Comparison of ENCODE assay signal across 8 cellular contexts in genomic region chr12:48682927-48683326, GRCh38. TPM values are rescaled to one million over a fixed set of nuclear protein-coding genes. Genes with fewer than 3 reads are reported as not detected.
DNase-seq lines count a peak whose midpoint lies in the region; ATAC-seq and TF ChIP-seq lines count a peak whose summit lies in the region.

No MANE protein-coding gene starts in this region.

- intact Hi-C loops in CD8-positive, alpha-beta T cell (cut with DNase I, micrococcal nuclease): loop anchor here (1.0 to 10.0 kb wide), 5 partner anchors 33 to 576 kb away; partner anchors contain the start of genes CCNT1 (in 2 of the 2), PRKAG1 (in 1 of the 2) and SENP1 (in 1 of the 2)
- intact Hi-C loops in ovary (cut with DNase I): no loop called here

- H3K4me3 ChIP-seq in CD8-positive, alpha-beta T cell (ENCODE audit: low read depth, low read length): peak overlapping the region; percentile 91
- H3K4me3 ChIP-seq in NB4 (ENCODE audit: low read depth, low read length) (peak overlapping the region; percentile 64), ovary (peak overlapping the region; percentile 67)
- peak overlapping the region; percentile 75 for H3K4me3 ChIP-seq in effector memory CD4-positive, alpha-beta T cell (ENCODE audit: insufficient read depth, low read depth, low read length, poor library complexity, severe bottlenecking)

- peak overlapping the region; percentile 90 for H3K27ac ChIP-seq in CD8-positive, alpha-beta T cell (ENCODE audit: low read depth, low read length)
- H3K27ac ChIP-seq in effector memory CD4-positive, alpha-beta T cell (ENCODE audit: insufficient read depth, low read length, poor library complexity, severe bottlenecking): no peak overlapping the region
- no peak overlapping the region for H3K27ac ChIP-seq in ovary

- H3K9me3 ChIP-seq in CD8-positive, alpha-beta T cell (ENCODE audit: low read length): no peaks in the 10 kb centered on the region
- H3K9me3 ChIP-seq in effector memory CD4-positive, alpha-beta T cell (ENCODE audit: control insufficient read depth, low read length): no peaks in the 10 kb centered on the region
- H3K9me3 ChIP-seq in ovary: no peaks in the 10 kb centered on the region

- H3K4me1 ChIP-seq in CD8-positive, alpha-beta T cell (ENCODE audit: insufficient read depth, low read length): peaks cover 36% of the 10 kb centered on the region
- H3K4me1 ChIP-seq in effector memory CD4-positive, alpha-beta T cell (ENCODE audit: control insufficient read depth, insufficient read depth, low read length, poor library complexity, severe bottlenecking): peaks cover 17% of the 10 kb centered on the region
- peaks cover 13% of the 10 kb centered on the region for H3K4me1 ChIP-seq in ovary (ENCODE audit: insufficient read depth)

- H3K9me3 Mint-ChIP-seq in CD8-positive, alpha-beta T cell: no peaks in the 10 kb centered on the region
- no peaks in the 10 kb centered on the region for H3K9me3 Mint-ChIP-seq in activated naive CD4-positive, alpha-beta T cell treated with anti-CD3 and anti-CD28 coated beads, Interleukin-2, amount 50 U/mL, for 72 hours

- H3K27ac Mint-ChIP-seq in CD8-positive, alpha-beta T cell: no peak overlapping the region
- peak overlapping the region in 1 of 2 donors; percentile 92 for H3K27ac Mint-ChIP-seq in activated naive CD4-positive, alpha-beta T cell treated with anti-CD3 and anti-CD28 coated beads, Interleukin-2, amount 50 U/mL, for 72 hours

- no peaks in the 10 kb centered on the region for H3K27me3 Mint-ChIP-seq in CD8-positive, alpha-beta T cell (ENCODE audit: low read depth)

- TF ChIP-seq CTCF in CD8-positive, alpha-beta T cell (IDR thresholded peaks at IDR 0.05): no peak
- no peak for TF ChIP-seq CTCF in NB4 (IDR thresholded peaks at IDR 0.05; ENCODE audit: low read depth, low read length)
- TF ChIP-seq CTCF in ovary (IDR thresholded peaks at IDR 0.05): no peak

- POLR2A ChIA-PET in CD8-positive, alpha-beta T cell (lab: Charles Lee): interaction anchor here (1.0 to 3.3 kb wide), 10 partner anchors 8 to 448 kb away, joined by 3 to 29 read pairs (median 4); partner anchors contain the start of genes CCNT1, RND1 and TUBA1B

- WGBS in ovary, 3 donors: 78 to 89% (median 83%) methylated on average over 2 of the region's 2 CpGs

- H3K27me3 ChIP-seq in CD8-positive, alpha-beta T cell (ENCODE audit: insufficient read depth, low read length): no peaks in the 10 kb centered on the region
- H3K27me3 ChIP-seq in effector memory CD4-positive, alpha-beta T cell (replicated peaks; ENCODE audit: control insufficient read depth, insufficient read depth, low read length, poor library complexity, severe bottlenecking): no peaks in the 10 kb centered on the region
- H3K27me3 ChIP-seq in ovary: no peaks in the 10 kb centered on the region

- TF ChIP-seq POLR2A in NB4 (IDR thresholded peaks at IDR 0.05; ENCODE audit: extremely low read depth, insufficient read length) (no peak), ovary (IDR thresholded peaks at IDR 0.05) (no peak)

- DNase-seq in CD8-positive, alpha-beta T cell: no peak
- DNase-seq in NB4 (ENCODE audit: low read depth) (no peak), ovary (no peak), LoVo (ENCODE audit: low spot score) (no peak)
- DNase-seq in effector memory CD4-positive, alpha-beta T cell: no peak
- DNase-seq in NK-92 treated with Interleukin-12 subunit alpha and Interleukin-12 subunit beta, amount 100 ng/mL, for 24 hours (lab: John Stamatoyannopoulos, UW): no peak
- DNase-seq in activated naive CD4-positive, alpha-beta T cell treated with anti-CD3 and anti-CD28 coated beads, Interleukin-2, amount 50 U/mL, for 72 hours (ENCODE audit: low spot score in 2 of 2): no peak

- H3K4me3 Mint-ChIP-seq in CD8-positive, alpha-beta T cell: peak overlapping the region; percentile 95

- no peak for ATAC-seq in CD8-positive, alpha-beta T cell
- ATAC-seq in activated naive CD4-positive, alpha-beta T cell treated with anti-CD3 and anti-CD28 coated beads, Interleukin-2, amount 50 U/mL, for 72 hours: no peak
- no peak for ATAC-seq in HG02938 (IDR thresholded peaks at IDR 0.05; ENCODE audit: unreplicated experiment)

- H3K36me3 Mint-ChIP-seq in CD8-positive, alpha-beta T cell: peaks cover 43% of the 10 kb centered on the region
- H3K36me3 Mint-ChIP-seq in activated naive CD4-positive, alpha-beta T cell treated with anti-CD3 and anti-CD28 coated beads, Interleukin-2, amount 50 U/mL, for 72 hours: peaks cover 20 to 36% of the 10 kb centered on the region in 2 donors

- H3K4me1 Mint-ChIP-seq in CD8-positive, alpha-beta T cell (ENCODE audit: low read depth): peaks cover 42% of the 10 kb centered on the region

- H3K36me3 ChIP-seq in CD8-positive, alpha-beta T cell (ENCODE audit: insufficient read depth, low read length): peaks cover 6% of the 10 kb centered on the region
- peaks cover 5% of the 10 kb centered on the region for H3K36me3 ChIP-seq in effector memory CD4-positive, alpha-beta T cell (ENCODE audit: control insufficient read depth, insufficient read depth, low read length)
- H3K36me3 ChIP-seq in ovary: no peaks in the 10 kb centered on the region

- CTCF ChIA-PET in CD8-positive, alpha-beta T cell (lab: Charles Lee): no interaction called here

- TF ChIP-seq EP300 in ovary (IDR thresholded peaks at IDR 0.05): no peak

RNA-seq across cellular contexts. Expression of gene KANSL2, which starts 0.9 kb away (rescaled TPM):
- 100 to 1,000 TPM; 175 to 179 TPM for total RNA-seq in CD8-positive, alpha-beta T cell
- total RNA-seq in ovary: 10 to 100 TPM; 27.5 to 54.1 (median 38.1) TPM
- 10 to 100 TPM; 33.7 to 35.4 TPM for polyA plus RNA-seq in ovary
- total RNA-seq in activated naive CD4-positive, alpha-beta T cell treated with anti-CD3 and anti-CD28 coated beads, Interleukin-2, amount 50 U/mL, for 72 hours: 10 to 100 TPM; 45.9 to 58.5 TPM

RNA-seq across cellular contexts. Expression of gene CCNT1, which starts 33.6 kb away (rescaled TPM):
- 100 to 1,000 TPM; 127 to 132 TPM for total RNA-seq in CD8-positive, alpha-beta T cell
- total RNA-seq in ovary: 10 to 100 TPM; 20.1 to 48.8 (median 36.4) TPM
- polyA plus RNA-seq in ovary: 10 to 100 TPM in 1 of 2 donors, 1 to 10 TPM in 1; 7.5 to 18.5 TPM
- 10 to 100 TPM; 72.9 to 88.2 TPM for total RNA-seq in activated naive CD4-positive, alpha-beta T cell treated with anti-CD3 and anti-CD28 coated beads, Interleukin-2, amount 50 U/mL, for 72 hours

Comparison
In these comparisons a context has a peak if more than half of its experiments do, and no peak if none do; other contexts are left out.
1. intact Hi-C loops: an anchor here in CD8-positive, alpha-beta T cell (1.0 to 10.0 kb wide); none called in ovary.